In genomic region chr1:160284782-160285344, GRCh38 we compare ENCODE assay signal across 8 cellular contexts.
DNase-seq lines count a peak whose midpoint lies in the region; ATAC-seq, FAIRE-seq and TF ChIP-seq lines count a peak whose summit lies in the region.

Gene PEX19, minus strand, starts transcription at chr1:160285133. Its CDS starts 9 bp downstream, at chr1:160285124.

- TF ChIP-seq CTCF in AG09319 (IDR thresholded peaks at IDR 0.05; ENCODE audit: low read depth, low read length) = no peak

- peak; percentile 49 for FAIRE-seq in islet of Langerhans (lab: Jason Lieb, UNC)

- DNase-seq in AG09319 (ENCODE audit: extremely low read depth, low read depth) (peak; percentile 81), NCI-H446 treated with DMSO at 0.1 percent for 48 hours (lab: John Stamatoyannopoulos, UW) (peak; percentile 79), cerebellar cortex (ENCODE audit: low spot score) (peak; percentile 94)
- DNase-seq in stimulated activated CD4-positive, alpha-beta T cell treated with anti-CD3 and anti-CD28 coated beads, Interleukin-12 subunit alpha, Interleukin-12 subunit beta, amount 100 ng/mL, for 4 hours = peak; percentile 89

- peak; percentile 98 for ATAC-seq in GM19035 (IDR thresholded peaks at IDR 0.05; ENCODE audit: unreplicated experiment)
- peak; percentile 97 for ATAC-seq in HG03354 (IDR thresholded peaks at IDR 0.05; ENCODE audit: poor library complexity, severe bottlenecking, unreplicated experiment)
- ATAC-seq in activated CD4-positive, CD25-positive, alpha-beta regulatory T cell treated with anti-CD3 and anti-CD28 coated beads, Interleukin-2, amount 50 U/mL, for 24 hours = peak; percentile 100

Comparison
In these comparisons a context has a peak if more than half of its experiments do, and no peak if none do; other contexts are left out.
1. Peak in every context shown above with its lines: DNase-seq and ATAC-seq.